Comparison of ENCODE assay signal across 1 cellular context in the genomic region with DNA sequence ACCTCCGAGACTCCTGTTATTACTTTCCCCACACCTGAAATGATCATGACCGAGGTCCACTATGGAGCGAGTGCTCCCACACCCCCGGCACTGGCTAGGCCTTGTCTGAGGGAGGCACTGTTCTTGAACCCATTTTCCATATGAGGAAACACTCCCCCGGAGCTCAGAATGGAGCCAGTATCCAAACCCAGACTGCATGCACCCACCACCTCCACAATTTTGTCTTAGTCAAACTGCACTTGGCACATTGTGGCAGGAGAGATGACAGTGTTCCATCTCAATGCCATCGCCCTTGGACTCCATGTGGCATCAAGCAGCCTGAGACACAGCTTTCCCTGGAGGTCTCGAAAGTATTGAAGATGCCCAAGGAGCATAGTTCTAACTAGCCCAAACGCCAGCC.
TF ChIP-seq lines count a peak whose summit lies in the region.

No MANE protein-coding gene starts in this region.

TF ChIP-seq in H1, 55 proteins besides CTCF, POLR2A, EP300 and RAD21:
- no peak for TF ChIP-seq CBX5 (IDR thresholded peaks at IDR 0.05; ENCODE audit: low read depth, low read length)
- no peak for TF ChIP-seq KDM1A (IDR thresholded peaks at IDR 0.05; ENCODE audit: borderline replicate concordance, low read length)
- TF ChIP-seq KDM5A (IDR thresholded peaks at IDR 0.05; ENCODE audit: low read length): no peak
- no peak for TF ChIP-seq SP1 (IDR thresholded peaks at IDR 0.05; ENCODE audit: low read depth, low read length)
- no peak for TF ChIP-seq TEAD4 (IDR thresholded peaks at IDR 0.05; ENCODE audit: low read depth, low read length)
- TF ChIP-seq TAF1 (IDR thresholded peaks at IDR 0.05; ENCODE audit: low read depth, low read length): no peak
- TF ChIP-seq SAP30 (IDR thresholded peaks at IDR 0.05; ENCODE audit: insufficient read depth, insufficient replicate concordance, low read length): no peak
- TF ChIP-seq CEBPB (IDR thresholded peaks at IDR 0.05; ENCODE audit: low read depth, low read length): no peak
- TF ChIP-seq HDAC6 (IDR thresholded peaks at IDR 0.05; ENCODE audit: low read depth, low read length): no peak
- TF ChIP-seq SIRT6 (IDR thresholded peaks at IDR 0.05; ENCODE audit: low read length): no peak
- TF ChIP-seq ZNF274 (IDR thresholded peaks at IDR 0.05; ENCODE audit: borderline replicate concordance, extremely low read depth, low read length): no peak
